Comparison of ENCODE assay signal across 10 cellular contexts in the genomic region with DNA sequence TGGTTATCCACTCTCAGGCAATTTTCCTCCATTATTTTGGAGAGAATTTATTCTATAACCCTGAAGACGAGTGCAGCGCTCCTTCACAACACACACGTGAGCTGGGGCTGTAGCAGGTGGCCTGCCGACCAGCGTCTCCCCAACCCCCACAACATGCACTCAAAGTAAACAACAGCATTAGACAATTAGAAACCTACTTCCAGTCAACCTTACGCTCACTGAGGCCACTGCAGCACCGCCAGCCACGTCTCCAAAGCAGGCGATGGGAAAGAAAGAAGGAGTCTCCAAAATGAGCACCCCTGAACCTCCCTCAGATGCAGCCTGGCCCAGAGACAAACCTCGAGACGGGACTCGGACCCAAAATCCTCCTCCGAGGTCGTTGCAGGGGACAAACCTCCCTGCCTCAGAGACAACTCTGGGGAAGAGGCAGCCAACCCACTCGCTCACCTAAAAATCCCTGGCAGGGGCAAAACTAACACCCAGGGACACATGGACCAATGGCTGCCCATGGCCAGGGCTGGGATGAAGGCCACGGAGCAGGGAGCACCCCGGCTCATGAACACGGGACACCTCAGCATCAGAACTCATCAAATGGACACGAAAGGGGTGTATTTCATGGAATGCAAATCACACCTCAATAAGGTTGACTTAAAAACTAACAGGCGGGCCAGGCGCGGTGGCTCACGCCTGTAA. TPM values are rescaled to one million over a fixed set of nuclear protein-coding genes. Genes with fewer than 3 reads are reported as not detected.
DNase-seq lines count a peak whose midpoint lies in the region; ATAC-seq and TF ChIP-seq lines count a peak whose summit lies in the region.
"Had no signal": no experiment of that assay in that cellular context is flagged by ENCODE, and none has a peak within 500 bp of the region (broad histone marks: within the 10 kb centered on the region; RNA-seq: fewer than 3 reads in every experiment).

No MANE protein-coding gene starts in this region.

- no peaks in the 10 kb centered on the region for H3K9me3 ChIP-seq in Loucy (ENCODE audit: insufficient read depth, low read depth, low read length)
- no peaks in the 10 kb centered on the region for H3K9me3 ChIP-seq in hepatocyte (ENCODE audit: low read depth)
- no peaks in the 10 kb centered on the region for H3K9me3 ChIP-seq in gastrocnemius medialis
- no peaks in the 10 kb centered on the region for H3K9me3 ChIP-seq in effector memory CD4-positive, alpha-beta T cell (ENCODE audit: control insufficient read depth, low read length)

- H3K36me3 ChIP-seq in Loucy (ENCODE audit: insufficient read depth, low read length), result no peaks in the 10 kb centered on the region
- no peaks in the 10 kb centered on the region for H3K36me3 ChIP-seq in hepatocyte (replicated peaks; ENCODE audit: insufficient read depth, low read depth)
- peaks cover 0 to 10% of the 10 kb centered on the region in 2 donors for H3K36me3 ChIP-seq in gastrocnemius medialis
- H3K36me3 ChIP-seq in effector memory CD4-positive, alpha-beta T cell (ENCODE audit: control insufficient read depth, insufficient read depth, low read length), result peaks cover 4% of the 10 kb centered on the region

- peaks cover 21% of the 10 kb centered on the region for H4K20me1 ChIP-seq in Loucy (ENCODE audit: insufficient read depth, low read length, poor library complexity, severe bottlenecking)
- H4K20me1 ChIP-seq in hepatocyte (ENCODE audit: insufficient read depth, poor library complexity, severe bottlenecking), result peaks cover 39% of the 10 kb centered on the region

- 89% methylated on average over 23 of the region's 23 CpGs for WGBS in hepatocyte (ENCODE audit: low lambda C conversion rate, missing lambda C conversion rate)

- peaks cover 3% of the 10 kb centered on the region for H3K36me3 Mint-ChIP-seq in T-helper 2 cell treated with Interferon-gamma antibody and Interleukin-4, amounts not matched to agents 5 μg/mL and 100 μg/mL, for 36 hours (ENCODE audit: low read depth)

- DNase-seq in T-helper 2 cell treated with Interferon-gamma antibody and Interleukin-4, amounts not matched to agents 5 μg/mL and 100 μg/mL, for 36 hours (ENCODE audit: low spot score), result no peak
- DNase-seq in T-helper 2 cell, result no peak
- DNase-seq in hepatocyte (ENCODE audit: low spot score), result no peak
- no peak for DNase-seq in gastrocnemius medialis
- DNase-seq in retina, result no peak
- DNase-seq in AG08396 (ENCODE audit: low spot score), result no peak
- DNase-seq in effector memory CD4-positive, alpha-beta T cell, result no peak
- DNase-seq: GDM1, NCI-H187 treated with DMSO at 0.1 percent for 48 hours had no signal

- H2AFZ ChIP-seq in Loucy (ENCODE audit: low read length), result no peak overlapping the region
- no peak overlapping the region for H2AFZ ChIP-seq in hepatocyte

- peak overlapping the region; percentile 65 for H3K9ac ChIP-seq in Loucy (ENCODE audit: low read depth, low read length, poor library complexity, severe bottlenecking)

- H3K4me3 ChIP-seq in Loucy (ENCODE audit: low read length, poor library complexity, severe bottlenecking) (peak overlapping the region; percentile 83), hepatocyte (no peak overlapping the region), gastrocnemius medialis (peak overlapping the region in 3 of 4 donors; percentile 75 to 93 (median 92))
- no peak overlapping the region for H3K4me3 ChIP-seq in effector memory CD4-positive, alpha-beta T cell (ENCODE audit: insufficient read depth, low read depth, low read length, poor library complexity, severe bottlenecking)

- H3K27ac Mint-ChIP-seq in T-helper 2 cell treated with Interferon-gamma antibody and Interleukin-4, amounts not matched to agents 5 μg/mL and 100 μg/mL, for 36 hours, result no peak overlapping the region

- H3K79me2 ChIP-seq in Loucy (ENCODE audit: insufficient read depth, low read length) (peaks cover 64% of the 10 kb centered on the region), hepatocyte (peaks cover 71% of the 10 kb centered on the region)

- no peak for ATAC-seq in gastrocnemius medialis

- H3K27me3 ChIP-seq in Loucy (ENCODE audit: insufficient read depth, low read length, poor library complexity, severe bottlenecking) (no peaks in the 10 kb centered on the region), hepatocyte (no peaks in the 10 kb centered on the region), gastrocnemius medialis (no peaks in the 10 kb centered on the region)
- no peaks in the 10 kb centered on the region for H3K27me3 ChIP-seq in effector memory CD4-positive, alpha-beta T cell (replicated peaks; ENCODE audit: control insufficient read depth, insufficient read depth, low read length, poor library complexity, severe bottlenecking)

- H3K9me3 Mint-ChIP-seq in T-helper 2 cell treated with Interferon-gamma antibody and Interleukin-4, amounts not matched to agents 5 μg/mL and 100 μg/mL, for 36 hours, result no peaks in the 10 kb centered on the region

- H3K4me1 Mint-ChIP-seq in T-helper 2 cell treated with Interferon-gamma antibody and Interleukin-4, amounts not matched to agents 5 μg/mL and 100 μg/mL, for 36 hours (ENCODE audit: low read depth), result peaks cover 20% of the 10 kb centered on the region

- H3K4me1 ChIP-seq in Loucy (ENCODE audit: insufficient read depth, low read length, poor library complexity, severe bottlenecking), result peaks cover 45% of the 10 kb centered on the region
- H3K4me1 ChIP-seq in hepatocyte (ENCODE audit: insufficient read depth), result peaks cover 22% of the 10 kb centered on the region
- H3K4me1 ChIP-seq in gastrocnemius medialis, result peaks cover 54 to 71% of the 10 kb centered on the region in 2 donors
- H3K4me1 ChIP-seq in effector memory CD4-positive, alpha-beta T cell (ENCODE audit: control insufficient read depth, insufficient read depth, low read length, poor library complexity, severe bottlenecking), result peaks cover 20% of the 10 kb centered on the region

- no peak overlapping the region for H3K27ac ChIP-seq in hepatocyte
- peak overlapping the region; percentile 88 to 96 (median 92) for H3K27ac ChIP-seq in gastrocnemius medialis
- H3K27ac ChIP-seq in effector memory CD4-positive, alpha-beta T cell (ENCODE audit: insufficient read depth, low read length, poor library complexity, severe bottlenecking), result no peak overlapping the region

- no peaks in the 10 kb centered on the region for H3K9me2 ChIP-seq in Loucy (replicated peaks; ENCODE audit: low read depth, low read length)
- no peaks in the 10 kb centered on the region for H3K9me2 ChIP-seq in hepatocyte (replicated peaks; ENCODE audit: insufficient read depth)

- intact Hi-C loops in gastrocnemius medialis (cut with DNase I; ENCODE audit: low total_unique reads), result loop anchor here (1.0 to 5.0 kb wide), 2 partner anchors 24 to 37 kb away; no protein-coding TSS in a partner anchor

- TF ChIP-seq POLR2A in gastrocnemius medialis (IDR thresholded peaks at IDR 0.05), result no peak

- no peaks in the 10 kb centered on the region; the same call in 1 of the 2 replicates for H3F3A ChIP-seq in Loucy (ENCODE audit: low read depth)

- H3K27me3 Mint-ChIP-seq in T-helper 2 cell treated with Interferon-gamma antibody and Interleukin-4, amounts not matched to agents 5 μg/mL and 100 μg/mL, for 36 hours (ENCODE audit: low read depth), result no peaks in the 10 kb centered on the region

- in situ Hi-C loops in gastrocnemius medialis (cut with MboI; ENCODE audit: low sequenced_read_pairs in 4 of 4), result no loop called here

- H3K4me2 ChIP-seq in Loucy (ENCODE audit: low read depth, low read length, poor library complexity, severe bottlenecking) (peak overlapping the region; percentile 92), hepatocyte (peak overlapping the region; percentile 98)

- TF ChIP-seq CTCF in Loucy (conservative IDR thresholded peaks at IDR 0.05; ENCODE audit: low read length), result no peak
- no peak for TF ChIP-seq CTCF in hepatocyte (IDR thresholded peaks at IDR 0.05; ENCODE audit: poor library complexity)
- no peak for TF ChIP-seq CTCF in gastrocnemius medialis (IDR thresholded peaks at IDR 0.05 in 4 of 5, conservative IDR thresholded peaks at IDR 0.05 in 1 of 5)

- H3K4me3 Mint-ChIP-seq in T-helper 2 cell treated with Interferon-gamma antibody and Interleukin-4, amounts not matched to agents 5 μg/mL and 100 μg/mL, for 36 hours, result peak overlapping the region; percentile 21

RNA-seq across cellular contexts. Expression of a gene that starts 2.6 kb away (rescaled TPM):
- total RNA-seq in hepatocyte (23.4 and 31.1 TPM in 2 replicates), gastrocnemius medialis (100 to 1,000 TPM in 2 of 4 donors, 10 to 100 TPM in 2; 43.3 to 121 (median 107) TPM)
- polyA plus RNA-seq in hepatocyte, result 36.5 and 36.9 TPM in 2 replicates

RNA-seq across cellular contexts. Expression of a gene that starts 15.6 kb away (rescaled TPM):
- total RNA-seq in hepatocyte, result 55.2 and 58.7 TPM in 2 replicates
- polyA plus RNA-seq in hepatocyte, result 81.9 and 82.0 TPM in 2 replicates
- 10 to 100 TPM in 1 of 4 donors, 1 to 10 TPM in 2, under 1 TPM in 1; 0.94 to 13.4 (median 6.9) TPM for total RNA-seq in gastrocnemius medialis

RNA-seq across cellular contexts. Expression of a gene that starts 39.5 kb away (rescaled TPM):
- total RNA-seq in hepatocyte (54.2 and 71.9 TPM in 2 replicates), gastrocnemius medialis (100 to 1,000 TPM in 1 of 4 donors, 10 to 100 TPM in 3; 39.9 to 105 (median 66.4) TPM)
- polyA plus RNA-seq in hepatocyte, result 227 and 254 TPM in 2 replicates

Comparison
In these comparisons a context has a peak if more than half of its experiments do, and no peak if none do; other contexts are left out.
1. H3K4me3 ChIP-seq: peak in Loucy (single experiment) and gastrocnemius medialis (3 of 4); none in hepatocyte (single experiment) and effector memory CD4-positive, alpha-beta T cell (single experiment).
2. H3K27ac ChIP-seq: peak in gastrocnemius medialis (4 of 4); none in hepatocyte (single experiment) and effector memory CD4-positive, alpha-beta T cell (single experiment).